22 cellular contexts compared by ENCODE assay signal in the genomic region with DNA sequence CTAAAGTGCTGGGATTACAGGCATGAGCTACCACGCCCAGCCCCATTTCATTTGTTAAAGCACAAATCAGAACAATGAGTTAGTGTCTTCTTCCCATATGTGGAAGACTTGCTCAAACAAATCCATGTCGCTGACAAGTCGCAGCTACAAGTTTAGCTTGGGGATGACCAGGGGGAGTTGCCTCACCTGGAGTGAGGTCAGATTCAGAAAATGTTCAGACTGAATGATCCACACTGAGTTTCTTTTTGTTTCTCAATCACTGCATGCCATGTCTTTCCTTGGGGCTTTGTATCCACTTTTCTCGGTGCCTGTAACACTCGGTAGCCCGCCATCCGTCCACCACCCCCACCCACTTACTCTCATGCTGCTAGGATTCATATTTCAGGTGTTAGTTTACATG.
"Had no signal": no experiment of that assay in that cellular context is flagged by ENCODE, and none has a peak within 500 bp of the region (broad histone marks: within the 10 kb centered on the region; RNA-seq: fewer than 3 reads in every experiment).

No MANE protein-coding gene starts in this region.

- DNase-seq: cortex of kidney; dorsolateral prefrontal cortex; effector CD8-positive, alpha-beta T cell; esophagus squamous epithelium; foreskin fibroblast; immature natural killer cell; kidney; left colon; left ventricle myocardium superior; naive thymus-derived CD4-positive, alpha-beta T cell; psoas muscle; retina; sigmoid colon; stimulated activated CD4-positive, alpha-beta T cell treated with anti-CD3 and anti-CD28 coated beads, Interleukin-2, amount 100 ng/mL, for 24 hours; stimulated activated CD4-positive, alpha-beta T cell treated with anti-CD3 and anti-CD28 coated beads, Interleukin-4, amount 100 ng/mL, for 4 hours; stimulated activated naive B cell treated with anti-CD40 and anti-IgM and Interleukin-4, amounts not matched to agents 10 μg/mL and 1 μg/mL and 100 μg/mL, for 72 hours; stimulated activated naive CD8-positive, alpha-beta T cell treated with anti-CD3 and anti-CD28 coated beads, Interleukin-15, amount 100 ng/mL, for 72 hours; testis had no signal

- ATAC-seq: left colon; left ventricle myocardium superior; naive thymus-derived CD4-positive, alpha-beta T cell; psoas muscle; stimulated activated naive B cell treated with anti-CD40 and anti-IgM and Interleukin-4, amounts not matched to agents 10 μg/mL and 1 μg/mL and 100 μg/mL, for 72 hours; stimulated activated naive CD8-positive, alpha-beta T cell treated with anti-CD3 and anti-CD28 coated beads, Interleukin-15, amount 100 ng/mL, for 72 hours had no signal

- H3K9me3 ChIP-seq: esophagus squamous epithelium, neutrophil, psoas muscle, sigmoid colon, testis had no signal

- H3K27ac ChIP-seq: dorsolateral prefrontal cortex, neutrophil, psoas muscle, sigmoid colon, testis, tibial nerve had no signal

- H3K36me3 ChIP-seq: esophagus squamous epithelium, neutrophil, sigmoid colon, tibial nerve had no signal

- H3K27me3 ChIP-seq: esophagus squamous epithelium, neutrophil, sigmoid colon, testis, tibial nerve had no signal

- H3K4me1 ChIP-seq: psoas muscle, sigmoid colon, testis, tibial nerve had no signal

- H3K4me3 ChIP-seq: dorsolateral prefrontal cortex, esophagus squamous epithelium, lung, psoas muscle, sigmoid colon, skin epidermis, testis, tibial nerve had no signal
